ENCODE assay signal across 8 cellular contexts in the genomic region with DNA sequence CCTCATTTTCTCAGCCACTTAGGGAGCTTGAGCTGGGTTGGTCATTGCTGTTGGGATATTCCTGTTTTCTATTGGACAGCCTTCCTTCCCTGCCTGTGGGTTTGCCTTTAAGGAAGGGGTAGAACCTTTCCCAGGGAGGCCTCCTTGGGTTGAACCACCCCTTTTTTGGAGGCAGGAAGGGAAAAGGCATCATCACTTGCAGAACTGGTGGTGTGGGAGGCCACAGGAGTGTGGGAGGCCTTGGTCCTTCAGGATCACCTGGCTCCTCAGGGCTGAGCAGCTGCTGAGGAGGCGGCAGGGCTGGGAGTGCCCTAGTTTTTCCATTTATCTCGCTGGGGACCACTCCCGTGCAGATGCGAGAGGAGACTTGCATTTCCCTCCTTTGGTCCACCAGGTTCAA. TPM values are rescaled to one million over a fixed set of nuclear protein-coding genes. Genes with fewer than 3 reads are reported as not detected.
DNase-seq lines count a peak whose midpoint lies in the region; TF ChIP-seq lines count a peak whose summit lies in the region.

No MANE protein-coding gene starts in this region.

- no peaks in the 10 kb centered on the region for H3K9me3 ChIP-seq in SU-DHL-6 (ENCODE audit: insufficient read depth, low read length)

- H3K79me2 ChIP-seq in SU-DHL-6 (ENCODE audit: insufficient read depth, low read length) = 0 out of 2 replicates have a peak, but pooled peaks cover 3% of the 10 kb centered on the region

- TF ChIP-seq CTCF in SU-DHL-6 (IDR thresholded peaks at IDR 0.05; ENCODE audit: insufficient read depth, low read length, poor library complexity, severe bottlenecking) (no peak), fibroblast of mammary gland (conservative IDR thresholded peaks at IDR 0.05; ENCODE audit: control insufficient read depth, insufficient read depth, low read depth, low read length) (no peak)

- H3K4me2 ChIP-seq in SU-DHL-6 (ENCODE audit: low read depth, low read length, poor library complexity, severe bottlenecking) = peak overlapping the region; percentile 56

- peak overlapping the region; percentile 87 for H2AFZ ChIP-seq in SU-DHL-6 (ENCODE audit: low read depth, low read length, severe bottlenecking)

- peak overlapping the region; percentile 63 for H3K9ac ChIP-seq in SU-DHL-6 (ENCODE audit: low read length)

- H3K9me2 ChIP-seq in SU-DHL-6 (replicated peaks; ENCODE audit: insufficient read depth, low read length) = no peaks in the 10 kb centered on the region

- no peaks in the 10 kb centered on the region for H4K20me1 ChIP-seq in SU-DHL-6 (ENCODE audit: low read depth, low read length)

- DNase-seq in DMS 273 (lab: John Stamatoyannopoulos, UW; ENCODE audit: unreplicated experiment) (peak; percentile 57), DMS 273 treated with DMSO at 0.1 percent for 48 hours (lab: John Stamatoyannopoulos, UW) (no peak), fibroblast of mammary gland (ENCODE audit: low read depth) (peak; percentile 8), posterior vena cava (ENCODE audit: low spot score) (no peak), hypothalamus (lab: John Stamatoyannopoulos, UW) (no peak), H4 (ENCODE audit: low spot score) (no peak)

- H3K4me3 ChIP-seq in SU-DHL-6 (ENCODE audit: insufficient read depth, low read length, poor library complexity, severe bottlenecking) (peak overlapping the region; percentile 66), fibroblast of mammary gland (ENCODE audit: control insufficient read depth, low read depth, low read length) (no peak overlapping the region), skin epidermis (peak overlapping the region in 2 of 7 experiments; percentile 78 to 88)

- intact Hi-C loops in posterior vena cava (cut with DNase I) = no loop called here

- H3K36me3 ChIP-seq in SU-DHL-6 (ENCODE audit: low read length) = no peaks in the 10 kb centered on the region

- H3K27me3 ChIP-seq in SU-DHL-6 (ENCODE audit: low read length) = no peaks in the 10 kb centered on the region

- no peak overlapping the region for H3K27ac ChIP-seq in SU-DHL-6 (ENCODE audit: low read depth, low read length)
- H3K27ac ChIP-seq in skin epidermis = peak overlapping the region in 16 of 21 experiments; percentile 12 to 93 (median 83)

- no peaks in the 10 kb centered on the region for H3F3A ChIP-seq in SU-DHL-6 (ENCODE audit: insufficient read depth)

RNA-seq across cellular contexts. Expression of a gene that starts 0.7 kb away (rescaled TPM):
- total RNA-seq in posterior vena cava = 10 to 100 TPM; 10.5 to 11.3 TPM
- total RNA-seq in H4 (2014; rRNA removed; shearing (Covaris generic)) = 2.6 and 7.9 TPM in 2 replicates

RNA-seq across cellular contexts. Expression of a gene that starts 9.5 kb away (rescaled TPM):
- 1 to 10 TPM; 2.7 to 3.3 TPM for total RNA-seq in posterior vena cava
- 1.0 and 1.9 TPM in 2 replicates for total RNA-seq in H4 (2014; rRNA removed; shearing (Covaris generic))

RNA-seq across cellular contexts. Expression of a gene that starts 16.3 kb away (rescaled TPM):
- total RNA-seq in posterior vena cava = 1 to 10 TPM; 3.6 to 5.2 TPM
- 0.72 and 1.5 TPM in 2 replicates for total RNA-seq in H4 (2014; rRNA removed; shearing (Covaris generic))

RNA-seq across cellular contexts. Expression of a gene that starts 26.9 kb away (rescaled TPM):
- total RNA-seq in posterior vena cava = 1 to 10 TPM; 2.1 to 9.0 TPM
- total RNA-seq in H4 (2014; rRNA removed; shearing (Covaris generic)) = 0.27 and 0.54 TPM in 2 replicates

RNA-seq across cellular contexts. Expression of a gene that starts 46.4 kb away (rescaled TPM):
- not detected for total RNA-seq in posterior vena cava
- total RNA-seq in H4 (2014; rRNA removed; shearing (Covaris generic)) = not detected in 2 replicates

Comparison
In these comparisons a context has a peak if more than half of its experiments do, and no peak if none do; other contexts are left out.
1. DNase-seq: peak in DMS 273 (single experiment) and fibroblast of mammary gland (single experiment); none in DMS 273 treated with DMSO at 0.1 percent for 48 hours (single experiment), posterior vena cava (single experiment), hypothalamus (0 of 51) and H4 (single experiment).